ENCODE assay signal across 14 cellular contexts in the genomic region with DNA sequence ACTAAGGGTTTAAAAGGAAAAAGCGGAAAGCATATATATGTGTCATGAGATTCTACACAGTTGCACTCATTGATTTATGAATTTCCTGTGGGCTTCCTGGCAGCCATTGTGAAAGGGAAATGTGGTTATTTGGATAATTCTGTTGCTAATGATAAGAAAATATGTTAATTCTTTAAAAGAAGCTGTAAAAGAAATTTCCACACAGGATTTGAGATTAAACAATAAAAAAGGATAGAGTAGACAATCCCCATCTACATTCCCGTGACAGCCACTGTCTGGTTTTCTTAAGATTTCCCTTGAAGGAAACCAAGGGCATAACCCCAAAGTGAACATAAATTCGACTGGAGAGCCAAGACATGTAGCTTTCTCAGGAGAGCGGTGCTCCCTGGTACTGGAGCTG.
"Had no signal": no experiment of that assay in that cellular context is flagged by ENCODE, and none has a peak within 500 bp of the region (broad histone marks: within the 10 kb centered on the region; RNA-seq: fewer than 3 reads in every experiment).

No MANE protein-coding gene starts in this region.

- ATAC-seq: activated CD8-positive, alpha-beta T cell treated with anti-CD3 and anti-CD28 coated beads, Interleukin-2, amount 10 ng/mL, durations not matched to agents 7 days and 5 days; effector memory CD8-positive, alpha-beta T cell; left lung had no signal

- DNase-seq: activated B cell treated with CpG ODN at 0.5 μM for 24 hours; activated CD4-positive, alpha-beta T cell treated with anti-CD3 and anti-CD28 coated beads for 48 hours; activated CD8-positive, alpha-beta memory T cell treated with anti-CD3 and anti-CD28 coated beads, Interleukin-2, amount 50 U/mL, for 48 hours; activated CD8-positive, alpha-beta T cell treated with anti-CD3 and anti-CD28 coated beads, Interleukin-2, amount 10 ng/mL, durations not matched to agents 7 days and 5 days; activated naive CD4-positive, alpha-beta T cell; aorta; effector memory CD8-positive, alpha-beta T cell; erythroblast; left lung; nucleus accumbens; small intestine; stimulated activated CD4-positive, alpha-beta T cell treated with anti-CD3 and anti-CD28 coated beads, Interleukin-4, amount 100 ng/mL, for 4 hours; stimulated activated CD8-positive, alpha-beta memory T cell treated with anti-CD3 and anti-CD28 coated beads, Interleukin-4, amount 100 ng/mL, for 48 hours; trophoblast cell had no signal
